12 cellular contexts compared by ENCODE assay signal in genomic region chr12:112422531-112422930, GRCh38. TPM values are rescaled to one million over a fixed set of nuclear protein-coding genes. Genes with fewer than 3 reads are reported as not detected.
A peak's percentile ranks its signal among the peaks of the same experiment; 100 is the strongest.
DNase-seq lines count a peak whose midpoint lies in the region; ATAC-seq and TF ChIP-seq lines count a peak whose summit lies in the region.
"Had no signal": no experiment of that assay in that cellular context is flagged by ENCODE, and none has a peak within 500 bp of the region (broad histone marks: within the 10 kb centered on the region; RNA-seq: fewer than 3 reads in every experiment).

No MANE protein-coding gene starts in this region.

- DNase-seq in G401 (ENCODE audit: low spot score) = peak; percentile 20
- peak in 43 of 58 donors; percentile 2 to 80 (median 35) for DNase-seq in anterior cingulate cortex (lab: John Stamatoyannopoulos, UW)
- peak; percentile 38 for DNase-seq in hepatocyte (ENCODE audit: low spot score)
- peak; percentile 78 to 79 for DNase-seq in gastrocnemius medialis
- no peak for DNase-seq in GM13977 (ENCODE audit: low spot score)
- no peak for DNase-seq in H4 (ENCODE audit: low spot score)
- DNase-seq: activated CD8-positive, alpha-beta memory T cell treated with anti-CD3 and anti-CD28 coated beads, Interleukin-2, amount 10 ng/mL, durations not matched to agents 7 days and 5 days; brain microvascular endothelial cell; COR-L47; NCI-H146 had no signal

- H3K79me2 ChIP-seq in hepatocyte = peaks cover 89% of the 10 kb centered on the region

- no peak overlapping the region for H2AFZ ChIP-seq in hepatocyte

- WGBS in hepatocyte (ENCODE audit: low lambda C conversion rate, missing lambda C conversion rate) = 56% methylated on average over 5 of the region's 5 CpGs

- in situ Hi-C loops in G401 (cut with HindIII; ENCODE audit: low sequenced_read_pairs) (no loop called here), gastrocnemius medialis (cut with MboI; ENCODE audit: low sequenced_read_pairs in 4 of 4) (loop anchor here in 1 of 4 donors (25.0 kb wide), 1 partner anchor 310 kb away; the partner anchor contains the start of gene NAA25), GM13977 (cut with MboI; ENCODE audit: low pct_unique_long_range_greater_than_20kb, low sequenced_read_pairs, unreplicated experiment) (no loop called here)

- H3K4me1 ChIP-seq in hepatocyte (ENCODE audit: insufficient read depth) (peaks cover 37% of the 10 kb centered on the region), gastrocnemius medialis (peaks cover 62 to 69% of the 10 kb centered on the region in 2 donors)

- peak in 1 of 2 donors; percentile 40 for TF ChIP-seq POLR2A in gastrocnemius medialis (IDR thresholded peaks at IDR 0.05)

- ATAC-seq in gastrocnemius medialis (peak; percentile 68 to 75), HG02840 (IDR thresholded peaks at IDR 0.05; ENCODE audit: low FRiP score, unreplicated experiment) (no peak), HG02759 (IDR thresholded peaks at IDR 0.05; ENCODE audit: unreplicated experiment) (no peak)
- ATAC-seq: activated CD8-positive, alpha-beta memory T cell treated with anti-CD3 and anti-CD28 coated beads, Interleukin-2, amount 10 ng/mL, durations not matched to agents 7 days and 5 days had no signal

- H3K36me3 ChIP-seq in hepatocyte (replicated peaks; ENCODE audit: insufficient read depth, low read depth) (no peaks in the 10 kb centered on the region), gastrocnemius medialis (no peaks in the 10 kb centered on the region)
- H3K36me3 ChIP-seq: brain microvascular endothelial cell had no signal

- H3K4me2 ChIP-seq in hepatocyte = peak overlapping the region; percentile 80

- TF ChIP-seq CTCF in hepatocyte (IDR thresholded peaks at IDR 0.05; ENCODE audit: poor library complexity) = no peak
- TF ChIP-seq CTCF in gastrocnemius medialis (IDR thresholded peaks at IDR 0.05 in 4 of 5, conservative IDR thresholded peaks at IDR 0.05 in 1 of 5) = no peak
- TF ChIP-seq CTCF in GM13977 (IDR thresholded peaks at IDR 0.05; ENCODE audit: extremely low read depth, insufficient read depth, missing control alignments) = no peak

- H3K4me3 ChIP-seq in hepatocyte (no peak overlapping the region), gastrocnemius medialis (peak overlapping the region in 3 of 4 donors; percentile 1 to 20 (median 6))

- H3K27me3 ChIP-seq in hepatocyte (no peaks in the 10 kb centered on the region), gastrocnemius medialis (no peaks in the 10 kb centered on the region)
- H3K27me3 ChIP-seq: brain microvascular endothelial cell had no signal

- H3K27ac ChIP-seq in hepatocyte (peak overlapping the region; percentile 68), gastrocnemius medialis (peak overlapping the region; percentile 93 to 99 (median 97))
- H3K27ac ChIP-seq: brain microvascular endothelial cell had no signal

- no peaks in the 10 kb centered on the region for H3K9me3 ChIP-seq in hepatocyte (ENCODE audit: low read depth)
- H3K9me3 ChIP-seq in gastrocnemius medialis = no peaks in the 10 kb centered on the region

- intact Hi-C loops in gastrocnemius medialis (cut with DNase I; ENCODE audit: low total_unique reads) = loop anchor here (5.0 kb wide), 1 partner anchor 800 kb away; the partner anchor contains the start of gene TPCN1

- H3K9me2 ChIP-seq in hepatocyte (replicated peaks; ENCODE audit: insufficient read depth) = no peaks in the 10 kb centered on the region

- H4K20me1 ChIP-seq in hepatocyte (ENCODE audit: insufficient read depth, poor library complexity, severe bottlenecking) = peaks cover 35% of the 10 kb centered on the region

RNA-seq across cellular contexts. Expression of gene PTPN11, which starts 3.8 kb away (rescaled TPM):
- 21.3 and 39.9 TPM in 2 replicates for total RNA-seq in G401 (2014; rRNA removed; shearing (Covaris generic))
- 102 and 115 TPM in 2 replicates for total RNA-seq in hepatocyte
- polyA plus RNA-seq in hepatocyte = 56.0 and 66.6 TPM in 2 replicates
- total RNA-seq in gastrocnemius medialis = 100 to 1,000 TPM; 112 to 235 (median 163) TPM
- total RNA-seq in H4 (2014; rRNA removed; shearing (Covaris generic)) = 61.2 and 63.9 TPM in 2 replicates

RNA-seq across cellular contexts. Expression of gene RPL6, which starts 13.1 kb away (rescaled TPM):
- 2,428 and 2,919 TPM in 2 replicates for total RNA-seq in G401 (2014; rRNA removed; shearing (Covaris generic))
- total RNA-seq in hepatocyte (1,682 and 1,816 TPM in 2 replicates), gastrocnemius medialis (1,000 to 10,000 TPM in 3 of 4 donors, 100 to 1,000 TPM in 1; 915 to 1,203 (median 1,138) TPM)
- polyA plus RNA-seq in hepatocyte = 279 and 281 TPM in 2 replicates
- 2,241 and 2,331 TPM in 2 replicates for total RNA-seq in H4 (2014; rRNA removed; shearing (Covaris generic))

RNA-seq across cellular contexts. Expression of gene HECTD4, which starts 40.3 kb away (rescaled TPM):
- total RNA-seq in G401 (2014; rRNA removed; shearing (Covaris generic)) = 4.6 and 5.7 TPM in 2 replicates
- total RNA-seq in hepatocyte (25.8 and 27.1 TPM in 2 replicates), gastrocnemius medialis (10 to 100 TPM; 12.9 to 23.3 (median 16.8) TPM)
- polyA plus RNA-seq in hepatocyte = 22.7 and 23.0 TPM in 2 replicates
- 3.6 and 4.0 TPM in 2 replicates for total RNA-seq in H4 (2014; rRNA removed; shearing (Covaris generic))

Comparison
In these comparisons a context has a peak if more than half of its experiments do, and no peak if none do; other contexts are left out.
1. DNase-seq: peak in G401 (single experiment), anterior cingulate cortex (43 of 58), hepatocyte (single experiment) and gastrocnemius medialis (2 of 2); none in GM13977 (single experiment) and H4 (single experiment).
2. ATAC-seq: peak in gastrocnemius medialis (2 of 2); none in HG02840 (single experiment) and HG02759 (single experiment).